Comparison of ENCODE assay signal across 8 cellular contexts in genomic region chr12:53499261-53500118, GRCh38. TPM values are rescaled to one million over a fixed set of nuclear protein-coding genes. Genes with fewer than 3 reads are reported as not detected.
DNase-seq lines count a peak whose midpoint lies in the region; ATAC-seq, FAIRE-seq and TF ChIP-seq lines count a peak whose summit lies in the region.

A gene with protein sequence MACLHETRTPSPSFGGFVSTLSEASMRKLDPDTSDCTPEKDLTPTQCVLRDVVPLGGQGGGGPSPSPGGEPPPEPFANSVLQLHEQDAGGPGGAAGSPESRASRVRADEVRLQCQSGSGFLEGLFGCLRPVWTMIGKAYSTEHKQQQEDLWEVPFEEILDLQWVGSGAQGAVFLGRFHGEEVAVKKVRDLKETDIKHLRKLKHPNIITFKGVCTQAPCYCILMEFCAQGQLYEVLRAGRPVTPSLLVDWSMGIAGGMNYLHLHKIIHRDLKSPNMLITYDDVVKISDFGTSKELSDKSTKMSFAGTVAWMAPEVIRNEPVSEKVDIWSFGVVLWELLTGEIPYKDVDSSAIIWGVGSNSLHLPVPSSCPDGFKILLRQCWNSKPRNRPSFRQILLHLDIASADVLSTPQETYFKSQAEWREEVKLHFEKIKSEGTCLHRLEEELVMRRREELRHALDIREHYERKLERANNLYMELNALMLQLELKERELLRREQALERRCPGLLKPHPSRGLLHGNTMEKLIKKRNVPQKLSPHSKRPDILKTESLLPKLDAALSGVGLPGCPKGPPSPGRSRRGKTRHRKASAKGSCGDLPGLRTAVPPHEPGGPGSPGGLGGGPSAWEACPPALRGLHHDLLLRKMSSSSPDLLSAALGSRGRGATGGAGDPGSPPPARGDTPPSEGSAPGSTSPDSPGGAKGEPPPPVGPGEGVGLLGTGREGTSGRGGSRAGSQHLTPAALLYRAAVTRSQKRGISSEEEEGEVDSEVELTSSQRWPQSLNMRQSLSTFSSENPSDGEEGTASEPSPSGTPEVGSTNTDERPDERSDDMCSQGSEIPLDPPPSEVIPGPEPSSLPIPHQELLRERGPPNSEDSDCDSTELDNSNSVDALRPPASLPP (minus strand): TSS chr12:53499458. CDS start chr12:53487391, 12,067 bp downstream.

- H4K20me1 ChIP-seq in Karpas-422 (ENCODE audit: insufficient read depth, low read depth, low read length) = no peaks in the 10 kb centered on the region

- H3K36me3 ChIP-seq in Karpas-422 (ENCODE audit: insufficient read depth, low read length) (no peaks in the 10 kb centered on the region), bronchial epithelial cell (ENCODE audit: control insufficient read depth, insufficient read depth, low read length) (peaks cover 3% of the 10 kb centered on the region), skeletal muscle tissue (ENCODE audit: control insufficient read depth in 3 of 3, insufficient read depth in 3 of 3, low read length in 3 of 3) (peaks cover 3 to 11% (median 4%) of the 10 kb centered on the region in 3 donors)

- peak; percentile 43 for DNase-seq in COR-L47 (lab: John Stamatoyannopoulos, UW)
- DNase-seq in Karpas-422 = peak; percentile 88
- peak; percentile 67 for DNase-seq in UCSD-AML1 (lab: John Stamatoyannopoulos, UW; ENCODE audit: unreplicated experiment)
- DNase-seq in bronchial epithelial cell (ENCODE audit: low read depth) = no peak
- DNase-seq in iPS-NIHi11 (ENCODE audit: low spot score) = peak; percentile 54

- H3K4me3 ChIP-seq in Karpas-422 (ENCODE audit: low read length) (peak within 1 kb of the TSS; percentile 73), bronchial epithelial cell (ENCODE audit: low read depth, low read length) (peak within 1 kb of the TSS; percentile 70), skeletal muscle tissue (ENCODE audit: low read length in 3 of 3) (peak within 1 kb of the TSS; percentile 86 to 96 (median 93))

- H3K9me2 ChIP-seq in Karpas-422 (replicated peaks; ENCODE audit: insufficient read depth, low read length) = no peaks in the 10 kb centered on the region

- H3K4me1 ChIP-seq in Karpas-422 (ENCODE audit: low read length) = peaks cover 59% of the 10 kb centered on the region
- peaks cover 37 to 47% (median 41%) of the 10 kb centered on the region in 3 donors for H3K4me1 ChIP-seq in skeletal muscle tissue (ENCODE audit: control insufficient read depth in 3 of 3, insufficient read depth in 3 of 3, low read length in 3 of 3)

- peaks cover 42% of the 10 kb centered on the region for H3K79me2 ChIP-seq in Karpas-422 (ENCODE audit: low read length)

- H3K9me3 ChIP-seq in Karpas-422 (ENCODE audit: low read length) (no peaks in the 10 kb centered on the region), skeletal muscle tissue (ENCODE audit: control insufficient read depth in 3 of 3, low read length in 3 of 3) (no peaks in the 10 kb centered on the region)

- H2AFZ ChIP-seq in Karpas-422 (ENCODE audit: low read length) = peak within 1 kb of the TSS; percentile 40; the same call in 1 of the 2 replicates

- TF ChIP-seq CTCF in bronchial epithelial cell (IDR thresholded peaks at IDR 0.05; ENCODE audit: insufficient read depth, low read length, severe bottlenecking) = no peak

- no peak for ATAC-seq in HG02884 (IDR thresholded peaks at IDR 0.05; ENCODE audit: unreplicated experiment)
- no peak for ATAC-seq in GM21515 (IDR thresholded peaks at IDR 0.05; ENCODE audit: unreplicated experiment)

- peak within 1 kb of the TSS; percentile 70 for H3K27ac ChIP-seq in Karpas-422 (ENCODE audit: low read length)
- peak within 1 kb of the TSS; percentile 97 for H3K27ac ChIP-seq in skeletal muscle tissue (ENCODE audit: low read depth, low read length)

- H3K9ac ChIP-seq in Karpas-422 (ENCODE audit: low read length) = peak within 1 kb of the TSS; percentile 87
- H3K9ac ChIP-seq in skeletal muscle tissue (ENCODE audit: low read depth in 1 of 3, low read length in 3 of 3) = peak within 1 kb of the TSS; percentile 88 to 99 (median 94)

- FAIRE-seq in bronchial epithelial cell (lab: Jason Lieb, UNC) = no peak

- H3K4me2 ChIP-seq in Karpas-422 (ENCODE audit: low read depth, low read length, poor library complexity, severe bottlenecking) = peak within 1 kb of the TSS; percentile 74

- H3K27me3 ChIP-seq in Karpas-422 (ENCODE audit: low read length) (no peaks in the 10 kb centered on the region), bronchial epithelial cell (ENCODE audit: control insufficient read depth, insufficient read depth, low read length) (no peaks in the 10 kb centered on the region), skeletal muscle tissue (ENCODE audit: control insufficient read depth in 3 of 3, insufficient read depth in 3 of 3, low read length in 3 of 3) (no peaks in the 10 kb centered on the region)

RNA-seq across cellular contexts. Expression of the gene that starts here (rescaled TPM):
- 21.9 and 24.8 TPM in 2 replicates for total RNA-seq in Karpas-422 (2014; rRNA removed; shearing (Covaris generic); ENCODE audit: low replicate concordance)
- total RNA-seq in bronchial epithelial cell (2.0 and 3.9 TPM in 2 replicates), skeletal muscle tissue (4.7 TPM)
